8 cellular contexts compared by ENCODE assay signal in the genomic region with DNA sequence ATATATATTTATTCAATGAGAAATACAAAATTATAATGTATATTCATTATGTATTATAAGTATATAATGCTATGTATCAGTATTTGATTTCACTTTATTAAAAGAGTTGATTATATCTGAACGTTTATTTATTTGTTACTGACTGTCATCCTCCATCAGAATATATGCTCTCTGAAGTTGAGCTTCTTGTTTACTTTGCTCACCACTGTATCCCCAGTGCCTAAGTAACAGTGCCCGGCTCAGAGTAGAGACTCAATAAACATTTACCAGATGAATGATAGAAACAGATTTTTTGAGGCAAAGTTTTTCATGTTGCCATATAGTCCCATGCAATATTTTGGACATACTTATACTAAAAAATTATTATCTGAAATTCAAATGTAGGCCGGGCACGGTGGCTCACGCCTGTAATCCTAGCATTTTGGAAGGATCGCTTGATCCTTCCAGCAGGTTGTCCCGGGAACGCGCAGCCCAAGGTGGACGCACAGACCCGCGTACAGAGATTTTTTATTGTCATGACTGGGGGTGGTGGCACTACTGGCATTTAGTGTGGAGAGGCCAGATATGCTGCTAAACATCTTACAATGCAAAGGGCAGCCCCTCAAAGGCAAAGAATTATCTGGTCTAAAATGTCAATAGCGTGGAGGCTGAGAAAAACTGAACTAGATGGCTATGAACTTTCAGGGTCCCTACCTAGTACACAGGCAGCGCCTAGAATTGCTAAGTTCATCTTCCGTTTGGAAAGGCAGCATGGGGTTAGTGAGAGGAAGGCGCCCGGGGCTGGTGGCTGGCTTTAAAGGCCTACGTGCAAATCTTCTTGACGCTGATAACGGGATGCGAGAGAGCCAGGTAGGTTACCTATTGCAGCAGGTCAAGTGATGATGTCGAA. TPM values are rescaled to one million over a fixed set of nuclear protein-coding genes. Genes with fewer than 3 reads are reported as not detected.
A peak's percentile ranks its signal among the peaks of the same experiment; 100 is the strongest.
DNase-seq lines count a peak whose midpoint lies in the region; ATAC-seq, FAIRE-seq and TF ChIP-seq lines count a peak whose summit lies in the region.

No MANE protein-coding gene starts in this region.

- no peaks in the 10 kb centered on the region for H3K27me3 ChIP-seq in astrocyte (ENCODE audit: insufficient read depth, low read length)
- H3K27me3 ChIP-seq in liver (ENCODE audit: control insufficient read depth in 4 of 4, insufficient read depth in 4 of 4, low read length in 3 of 4): no peaks in the 10 kb centered on the region
- no peaks in the 10 kb centered on the region for H3K27me3 ChIP-seq in tibial nerve

- TF ChIP-seq CTCF in C4-2B (conservative IDR thresholded peaks at IDR 0.05) (no peak), astrocyte (IDR thresholded peaks at IDR 0.05; ENCODE audit: insufficient read depth, low read depth, low read length) (no peak), liver (IDR thresholded peaks at IDR 0.05; ENCODE audit: low read depth, low read length, missing input control) (no peak), tibial nerve (IDR thresholded peaks at IDR 0.05) (no peak)

- H3K27ac ChIP-seq in C4-2B: peak overlapping the region; percentile 92
- H3K27ac ChIP-seq in astrocyte (ENCODE audit: low read depth, low read length): no peak overlapping the region
- H3K27ac ChIP-seq in liver (ENCODE audit: low read depth in 1 of 2, low read length in 2 of 2): peak overlapping the region; percentile 75 to 96
- peak overlapping the region in 3 of 4 donors; percentile 60 to 89 (median 88) for H3K27ac ChIP-seq in tibial nerve

- no peak for TF ChIP-seq POLR2A in tibial nerve (IDR thresholded peaks at IDR 0.05)

- no peaks in the 10 kb centered on the region for H3K9me3 Mint-ChIP-seq in astrocyte (ENCODE audit: unreplicated experiment)

- H3K9me3 ChIP-seq in astrocyte (ENCODE audit: insufficient read depth, low read depth, low read length): no peaks in the 10 kb centered on the region
- no peaks in the 10 kb centered on the region for H3K9me3 ChIP-seq in liver (ENCODE audit: control insufficient read depth in 4 of 4, low read length in 3 of 4)
- no peaks in the 10 kb centered on the region for H3K9me3 ChIP-seq in tibial nerve

- peaks cover 20% of the 10 kb centered on the region for H3K4me1 Mint-ChIP-seq in astrocyte (ENCODE audit: low read depth, unreplicated experiment)

- H3K4me2 ChIP-seq in astrocyte (ENCODE audit: low read length): peak overlapping the region; percentile 88

- H3K36me3 Mint-ChIP-seq in astrocyte (ENCODE audit: low read depth, unreplicated experiment): no peaks in the 10 kb centered on the region

- H2AFZ ChIP-seq in astrocyte (ENCODE audit: low read depth, low read length): peak overlapping the region; percentile 98

- FAIRE-seq in astrocyte (lab: Jason Lieb, UNC): no peak

- peaks cover 39% of the 10 kb centered on the region for H4K20me1 ChIP-seq in astrocyte (ENCODE audit: insufficient read depth, low read length)

- H3K4me3 ChIP-seq in astrocyte (ENCODE audit: insufficient read depth, low read depth, low read length) (peak overlapping the region; percentile 99), liver (ENCODE audit: low read depth in 1 of 3, low read length in 3 of 3) (peak overlapping the region; percentile 60 to 86 (median 77)), tibial nerve (peak overlapping the region; percentile 74 to 98 (median 93))

- TF ChIP-seq EP300 in tibial nerve (IDR thresholded peaks at IDR 0.05): no peak

- ATAC-seq in GM19438 (IDR thresholded peaks at IDR 0.05; ENCODE audit: low read depth, unreplicated experiment) (peak; percentile 33), HG03457 (IDR thresholded peaks at IDR 0.05; ENCODE audit: unreplicated experiment) (peak; percentile 19)

- WGBS in liver: 6% methylated on average over 22 of the region's 22 CpGs
- 7 to 8% methylated on average over 22 of the region's 22 CpGs for WGBS in tibial nerve, 2 donors

- no peaks in the 10 kb centered on the region for H3K27me3 Mint-ChIP-seq in astrocyte (ENCODE audit: low read depth, unreplicated experiment)

- H3K36me3 ChIP-seq in astrocyte (ENCODE audit: insufficient read depth, low read length) (no peaks in the 10 kb centered on the region), liver (ENCODE audit: control insufficient read depth in 4 of 4, insufficient read depth in 3 of 4, low read depth in 1 of 4, low read length in 3 of 4) (no peaks in the 10 kb centered on the region), tibial nerve (no peaks in the 10 kb centered on the region)

- peak overlapping the region; percentile 100 for H3K4me3 Mint-ChIP-seq in astrocyte (ENCODE audit: unreplicated experiment)

- H3K4me1 ChIP-seq in astrocyte (ENCODE audit: insufficient read depth, low read length) (peaks cover 13% of the 10 kb centered on the region), liver (ENCODE audit: control insufficient read depth in 4 of 4, insufficient read depth in 4 of 4, low read length in 3 of 4) (peaks cover 6 to 66% (median 37%) of the 10 kb centered on the region in 4 donors), tibial nerve (peaks cover 0 to 40% (median 16%) of the 10 kb centered on the region in 4 donors)

- DNase-seq in astrocyte (ENCODE audit: low read depth): no peak
- DNase-seq in tibial nerve (ENCODE audit: low spot score in 2 of 2): no peak
- no peak for DNase-seq in NCI-H128 (lab: John Stamatoyannopoulos, UW; ENCODE audit: unreplicated experiment)
- DNase-seq in iPS-NIHi11 (ENCODE audit: low spot score): no peak

- H3K79me2 ChIP-seq in astrocyte (ENCODE audit: insufficient read depth, low read length): peaks cover 42% of the 10 kb centered on the region

- TF ChIP-seq RAD21 in liver (IDR thresholded peaks at IDR 0.05): no peak

- H3K9ac ChIP-seq in astrocyte (ENCODE audit: low read length) (peak overlapping the region; percentile 95), liver (ENCODE audit: low read depth in 1 of 2, low read length in 2 of 2) (peak overlapping the region; percentile 4 to 48)

- H3K27ac Mint-ChIP-seq in astrocyte (ENCODE audit: unreplicated experiment): peak overlapping the region; percentile 84

TF ChIP-seq in liver, 16 proteins besides CTCF, POLR2A, EP300 and RAD21:
- no peak for TF ChIP-seq FOXA1 (IDR thresholded peaks at IDR 0.05)
- TF ChIP-seq YY1 (IDR thresholded peaks at IDR 0.05): no peak
- TF ChIP-seq FOXA2 (IDR thresholded peaks at IDR 0.05): peak; percentile 24

RNA-seq across cellular contexts. Expression of gene DNAJC25, which starts 0.7 kb away (rescaled TPM):
- total RNA-seq in astrocyte (11.6 and 12.2 TPM in 2 replicates), liver (10 to 100 TPM in 1 of 2 donors, 1 to 10 TPM in 1; 9.3 to 17.8 TPM), tibial nerve (10 to 100 TPM in 3 of 4 donors, 1 to 10 TPM in 1; 9.9 to 14.7 (median 12.6) TPM)
- polyA plus RNA-seq in liver: 10 to 100 TPM; 15.0 to 15.6 TPM

RNA-seq across cellular contexts. Expression of gene GNG10, which starts 31.0 kb away (rescaled TPM):
- 29.4 and 29.6 TPM in 2 replicates for total RNA-seq in astrocyte
- 10 to 100 TPM; 15.9 to 20.2 TPM for total RNA-seq in liver
- 10 to 100 TPM; 22.4 to 24.3 TPM for polyA plus RNA-seq in liver
- total RNA-seq in tibial nerve: 10 to 100 TPM; 41.8 to 70.2 (median 51.0) TPM

RNA-seq across cellular contexts. Expression of gene PTGR1, which starts 31.0 kb away (rescaled TPM):
- 36.9 and 43.5 TPM in 2 replicates for total RNA-seq in astrocyte
- 100 to 1,000 TPM in 1 of 2 donors, 10 to 100 TPM in 1; 53.1 to 324 TPM for total RNA-seq in liver
- polyA plus RNA-seq in liver: 100 to 1,000 TPM; 618 to 784 TPM
- total RNA-seq in tibial nerve: 10 to 100 TPM; 25.7 to 58.8 (median 30.7) TPM
